In the genomic region with DNA sequence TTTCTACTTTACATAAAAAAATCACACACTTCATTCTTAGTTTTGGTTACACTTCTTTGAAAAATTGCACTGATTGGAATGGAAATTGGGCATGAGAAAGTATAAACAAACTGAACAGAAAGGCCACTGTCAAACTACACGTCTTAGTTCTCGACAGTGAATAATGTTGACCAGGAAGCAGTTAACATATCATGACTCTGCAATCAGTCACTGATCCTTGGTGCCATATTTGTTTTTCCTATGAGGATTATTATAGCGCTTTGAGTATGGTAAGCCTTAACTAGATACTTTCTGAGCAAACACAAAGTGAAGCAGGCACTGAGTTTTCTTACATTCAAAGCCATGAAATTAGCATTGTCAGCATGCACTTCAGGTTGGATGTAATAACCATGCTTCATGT, we compare ENCODE assay signal across 2 cellular contexts.
TF ChIP-seq lines count a peak whose summit lies in the region.

No MANE protein-coding gene starts in this region.

TF ChIP-seq in HepG2, 621 proteins besides CTCF, POLR2A, EP300 and RAD21:
- peak in 1 of 2 experiments; percentile 35; a peak in 2 of 4 replicates for TF ChIP-seq MAFK (conservative IDR thresholded peaks at IDR 0.05 in 1 of 2, IDR thresholded peaks at IDR 0.05 in 1 of 2; ENCODE audit: low read length in 2 of 2)
- TF ChIP-seq ZNF317 (CRISPR knock-in tag; IDR thresholded peaks at IDR 0.05), result no peak
- no peak for TF ChIP-seq ZNF850 (CRISPR knock-in tag; conservative IDR thresholded peaks at IDR 0.05)
- no peak for TF ChIP-seq EEA1 (CRISPR knock-in tag; IDR thresholded peaks at IDR 0.05; ENCODE audit: borderline replicate concordance)
- peak; percentile 33; the same call in 1 of the 2 replicates for TF ChIP-seq MAFF (IDR thresholded peaks at IDR 0.05; ENCODE audit: low read depth, low read length)
- TF ChIP-seq AKAP8 (CRISPR knock-in tag; IDR thresholded peaks at IDR 0.05), result no peak
- TF ChIP-seq, protein P1, sequence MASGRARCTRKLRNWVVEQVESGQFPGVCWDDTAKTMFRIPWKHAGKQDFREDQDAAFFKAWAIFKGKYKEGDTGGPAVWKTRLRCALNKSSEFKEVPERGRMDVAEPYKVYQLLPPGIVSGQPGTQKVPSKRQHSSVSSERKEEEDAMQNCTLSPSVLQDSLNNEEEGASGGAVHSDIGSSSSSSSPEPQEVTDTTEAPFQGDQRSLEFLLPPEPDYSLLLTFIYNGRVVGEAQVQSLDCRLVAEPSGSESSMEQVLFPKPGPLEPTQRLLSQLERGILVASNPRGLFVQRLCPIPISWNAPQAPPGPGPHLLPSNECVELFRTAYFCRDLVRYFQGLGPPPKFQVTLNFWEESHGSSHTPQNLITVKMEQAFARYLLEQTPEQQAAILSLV (CRISPR knock-in tag; IDR thresholded peaks at IDR 0.05; ENCODE audit: borderline replicate concordance), result no peak
- TF ChIP-seq MBD4 (IDR thresholded peaks at IDR 0.05; ENCODE audit: borderline replicate concordance, low read length), result no peak
- TF ChIP-seq, protein P2, sequence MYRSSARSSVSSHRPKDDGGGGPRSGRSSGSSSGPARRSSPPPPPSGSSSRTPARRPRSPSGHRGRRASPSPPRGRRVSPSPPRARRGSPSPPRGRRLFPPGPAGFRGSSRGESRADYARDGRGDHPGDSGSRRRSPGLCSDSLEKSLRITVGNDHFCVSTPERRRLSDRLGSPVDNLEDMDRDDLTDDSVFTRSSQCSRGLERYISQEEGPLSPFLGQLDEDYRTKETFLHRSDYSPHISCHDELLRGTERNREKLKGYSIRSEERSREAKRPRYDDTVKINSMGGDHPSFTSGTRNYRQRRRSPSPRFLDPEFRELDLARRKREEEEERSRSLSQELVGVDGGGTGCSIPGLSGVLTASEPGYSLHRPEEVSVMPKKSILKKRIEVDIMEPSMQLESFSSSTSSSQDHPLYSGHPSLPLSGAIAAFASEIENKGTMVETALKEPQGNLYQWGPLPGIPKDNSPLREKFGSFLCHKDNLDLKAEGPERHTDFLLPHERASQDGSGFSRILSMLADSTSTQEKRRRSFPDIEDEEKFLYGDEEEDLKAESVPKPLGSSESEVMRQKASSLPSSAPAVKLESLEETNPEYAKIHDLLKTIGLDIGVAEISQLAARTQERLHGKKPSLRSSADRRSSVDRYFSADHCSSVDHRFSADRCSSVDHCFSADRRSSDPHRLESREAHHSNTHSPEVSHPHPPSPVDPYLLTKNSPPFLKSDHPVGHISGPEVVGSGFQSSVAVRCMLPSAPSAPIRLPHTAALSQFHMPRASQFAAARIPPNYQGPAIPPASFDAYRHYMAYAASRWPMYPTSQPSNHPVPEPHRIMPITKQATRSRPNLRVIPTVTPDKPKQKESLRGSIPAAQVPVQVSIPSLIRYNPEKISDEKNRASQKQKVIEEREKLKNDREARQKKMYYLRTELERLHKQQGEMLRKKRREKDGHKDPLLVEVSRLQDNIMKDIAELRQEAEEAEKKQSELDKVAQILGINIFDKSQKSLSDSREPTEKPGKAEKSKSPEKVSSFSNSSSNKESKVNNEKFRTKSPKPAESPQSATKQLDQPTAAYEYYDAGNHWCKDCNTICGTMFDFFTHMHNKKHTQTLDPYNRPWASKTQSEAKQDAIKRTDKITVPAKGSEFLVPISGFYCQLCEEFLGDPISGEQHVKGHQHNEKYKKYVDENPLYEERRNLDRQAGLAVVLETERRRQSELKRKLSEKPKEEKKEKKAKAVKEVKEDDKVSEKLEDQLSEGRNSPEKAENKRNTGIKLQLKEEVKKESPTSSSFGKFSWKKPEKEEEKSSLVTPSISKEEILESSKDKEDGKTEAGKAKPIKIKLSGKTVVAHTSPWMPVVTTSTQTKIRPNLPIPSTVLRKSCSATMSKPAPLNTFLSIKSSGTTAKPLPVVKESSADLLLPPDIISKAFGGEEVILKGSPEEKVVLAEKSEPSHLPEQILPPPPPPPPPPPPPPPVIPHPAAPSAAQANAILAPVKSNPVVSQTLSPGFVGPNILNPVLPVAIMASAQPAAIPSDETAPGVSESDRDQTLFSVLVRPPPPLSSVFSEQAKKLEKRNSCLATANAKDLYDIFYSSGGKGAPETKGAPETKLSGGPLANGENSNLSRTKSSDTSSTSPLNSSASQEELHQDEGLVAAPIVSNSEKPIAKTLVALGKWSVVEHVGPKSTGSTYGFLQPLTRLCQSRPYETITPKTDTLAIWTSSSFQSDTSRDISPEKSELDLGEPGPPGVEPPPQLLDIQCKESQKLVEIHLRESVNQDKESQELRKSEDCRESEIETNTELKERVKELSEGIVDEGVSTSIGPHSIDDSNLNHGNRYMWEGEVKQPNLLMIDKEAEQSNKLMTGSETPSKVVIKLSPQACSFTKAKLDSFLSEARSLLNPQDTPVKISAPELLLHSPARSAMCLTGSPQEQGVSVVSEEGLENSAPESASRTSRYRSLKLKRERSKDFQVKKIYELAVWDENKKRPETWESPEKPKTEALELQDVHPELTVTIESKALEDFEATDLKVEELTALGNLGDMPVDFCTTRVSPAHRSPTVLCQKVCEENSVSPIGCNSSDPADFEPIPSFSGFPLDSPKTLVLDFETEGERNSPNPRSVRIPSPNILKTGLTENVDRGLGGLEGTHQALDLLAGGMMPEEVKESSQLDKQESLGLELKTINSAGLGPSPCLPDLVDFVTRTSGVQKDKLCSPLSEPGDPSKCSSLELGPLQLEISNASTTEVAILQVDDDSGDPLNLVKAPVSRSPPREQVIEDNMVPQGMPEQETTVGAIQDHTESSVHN (CRISPR knock-in tag; IDR thresholded peaks at IDR 0.05), result no peak

TF ChIP-seq in IMR-90, 13 proteins besides CTCF, POLR2A, EP300 and RAD21:
- TF ChIP-seq RFX5 (IDR thresholded peaks at IDR 0.05; ENCODE audit: low read depth, low read length), result no peak
- peak; percentile 28; the same call in 1 of the 2 replicates for TF ChIP-seq MAFK (IDR thresholded peaks at IDR 0.05; ENCODE audit: low read depth, low read length)
- no peak for TF ChIP-seq SMC3 (IDR thresholded peaks at IDR 0.05; ENCODE audit: low read depth, low read length)
